In genomic region chr20:44861547-44862006, GRCh38 we compare ENCODE assay signal across 13 cellular contexts. TPM values are rescaled to one million over a fixed set of nuclear protein-coding genes. Genes with fewer than 3 reads are reported as not detected.
DNase-seq lines count a peak whose midpoint lies in the region; ATAC-seq and TF ChIP-seq lines count a peak whose summit lies in the region.
"Had no signal": no experiment of that assay in that cellular context is flagged by ENCODE, and none has a peak within 500 bp of the region (broad histone marks: within the 10 kb centered on the region; RNA-seq: fewer than 3 reads in every experiment).

No MANE protein-coding gene starts in this region.

- H2AK5ac ChIP-seq in mesendoderm (ENCODE audit: low read length) = no peak overlapping the region

- no peaks in the 10 kb centered on the region for H3K36me3 ChIP-seq in gastroesophageal sphincter
- H3K36me3 ChIP-seq in sigmoid colon = no peaks in the 10 kb centered on the region
- no peaks in the 10 kb centered on the region for H3K36me3 ChIP-seq in endodermal cell (ENCODE audit: control insufficient read depth, insufficient read depth, low read length)
- H3K36me3 ChIP-seq in OCI-LY7 (ENCODE audit: insufficient read depth, low read length) = no peaks in the 10 kb centered on the region
- H3K36me3 ChIP-seq in mesendoderm (ENCODE audit: control insufficient read depth, insufficient read depth, low read length) = no peaks in the 10 kb centered on the region
- H3K36me3 ChIP-seq: tibial nerve had no signal

- POLR2A ChIA-PET in OCI-LY7 (lab: Charles Lee) = interaction anchor here (1.1 kb wide), 1 partner anchor 26 kb away, joined by 3 read pairs; no protein-coding TSS in a partner anchor

- no peak overlapping the region for H3K4me3 Mint-ChIP-seq in endodermal cell
- H3K4me3 Mint-ChIP-seq: mesothelial cell of epicardium had no signal

- intact Hi-C loops in sigmoid colon (cut with DNase I) (loop anchor here (10.0 kb wide), 1 partner anchor 477 kb away; no protein-coding TSS in a partner anchor), OCI-LY7 (cut with micrococcal nuclease; ENCODE audit: unreplicated experiment) (loop anchor here (10.0 kb wide), 1 partner anchor 647 kb away; the partner anchor contains the start of gene OSER1)

- H4K20me1 ChIP-seq in OCI-LY7 (ENCODE audit: insufficient read depth, low read length) = no peaks in the 10 kb centered on the region

- H3K27me3 ChIP-seq in gastroesophageal sphincter (no peaks in the 10 kb centered on the region), sigmoid colon (no peaks in the 10 kb centered on the region), endodermal cell (ENCODE audit: control insufficient read depth, insufficient read depth, low read length, poor library complexity, severe bottlenecking) (no peaks in the 10 kb centered on the region), mesendoderm (ENCODE audit: insufficient read depth, low read length, poor library complexity) (no peaks in the 10 kb centered on the region)
- H3K27me3 ChIP-seq: tibial nerve had no signal

- H3K9me3 Mint-ChIP-seq in endodermal cell = no peaks in the 10 kb centered on the region

- no peak overlapping the region for H3K18ac ChIP-seq in mesendoderm (ENCODE audit: low read length)

- no peak overlapping the region for H4K8ac ChIP-seq in mesendoderm (ENCODE audit: low read depth, low read length)

- H3K36me3 Mint-ChIP-seq in endodermal cell (ENCODE audit: low read depth) = no peaks in the 10 kb centered on the region
- H3K36me3 Mint-ChIP-seq: mesothelial cell of epicardium had no signal

- no peaks in the 10 kb centered on the region for H3K79me2 ChIP-seq in OCI-LY7 (ENCODE audit: insufficient read depth, low read depth, low read length)
- H3K79me2 ChIP-seq in mesendoderm (ENCODE audit: control insufficient read depth, insufficient read depth, low read length) = no peaks in the 10 kb centered on the region

- no peak overlapping the region for H3K56ac ChIP-seq in mesendoderm (ENCODE audit: low read length)

- WGBS in gastroesophageal sphincter (ENCODE audit: low coverage in 1 of 2), 2 donors = 10 to 38% methylated on average over 1 of the region's 5 CpGs
- WGBS in sigmoid colon, 2 donors = 32 to 61% methylated on average over 5 of the region's 5 CpGs
- WGBS in endodermal cell (ENCODE audit: insufficient coverage in 1 of 2, insufficient read length in 1 of 2), 2 experiments = 92 to 95% methylated on average over 5 of the region's 5 CpGs
- WGBS in mesendoderm (ENCODE audit: extremely low coverage, insufficient coverage, low lambda C conversion rate) = no CpG with 5 or more reads among the region's 5 CpGs

- TF ChIP-seq CTCF in gastroesophageal sphincter (IDR thresholded peaks at IDR 0.05) (no peak), sigmoid colon (IDR thresholded peaks at IDR 0.05) (no peak), endodermal cell (conservative IDR thresholded peaks at IDR 0.05) (no peak), OCI-LY7 (conservative IDR thresholded peaks at IDR 0.05; ENCODE audit: low read length) (no peak)

- TF ChIP-seq EP300 in gastroesophageal sphincter (IDR thresholded peaks at IDR 0.05) = no peak
- no peak for TF ChIP-seq EP300 in sigmoid colon (IDR thresholded peaks at IDR 0.05)

- H3K4me3 ChIP-seq in gastroesophageal sphincter (no peak overlapping the region), sigmoid colon (no peak overlapping the region), endodermal cell (ENCODE audit: low read length) (no peak overlapping the region), OCI-LY7 (ENCODE audit: low read depth, low read length, poor library complexity, severe bottlenecking) (no peak overlapping the region), mesendoderm (ENCODE audit: low read length) (no peak overlapping the region)
- H3K4me3 ChIP-seq: tibial nerve had no signal

- TF ChIP-seq POLR2A in gastroesophageal sphincter (IDR thresholded peaks at IDR 0.05) (no peak), sigmoid colon (IDR thresholded peaks at IDR 0.05) (no peak)

- no peak overlapping the region for H3K4ac ChIP-seq in mesendoderm (ENCODE audit: low read depth, low read length)

- peaks cover 2% of the 10 kb centered on the region for H3K27me3 Mint-ChIP-seq in endodermal cell (ENCODE audit: insufficient read depth)

- no peak overlapping the region for H2BK5ac ChIP-seq in mesendoderm (ENCODE audit: low read length)

- H2BK15ac ChIP-seq in mesendoderm (replicated peaks; ENCODE audit: low read depth) = no peak overlapping the region

- H3K4me1 Mint-ChIP-seq in endodermal cell = peaks cover under 1% of the 10 kb centered on the region

- peak; percentile 94 for ATAC-seq in gastroesophageal sphincter
- ATAC-seq: HepG2 had no signal

- H3K9me2 ChIP-seq in OCI-LY7 (ENCODE audit: insufficient read depth, low read length) = no peaks in the 10 kb centered on the region

- DNase-seq in GM04503 (ENCODE audit: low read depth) = peak; percentile 93
- peak; percentile 21 for DNase-seq in T1000 (lab: John Stamatoyannopoulos, UW)
- DNase-seq in sigmoid colon = peak; percentile 74
- DNase-seq in endodermal cell = no peak
- DNase-seq in NCI-H1048 (lab: John Stamatoyannopoulos, UW) = no peak
- DNase-seq in OCI-LY7 (ENCODE audit: low spot score) = no peak
- DNase-seq in mesendoderm = no peak
- DNase-seq: activated gamma-delta T cell treated with Interleukin-2 at 50 U/mL for 16 hours, NCI-H82 had no signal

- no peak overlapping the region for H2BK120ac ChIP-seq in mesendoderm (ENCODE audit: low read depth, low read length)

- BruUV-seq in OCI-LY7 (replicated peaks; lab: Mats Ljungman, UMichigan) = no TSS peak

- H3K9ac ChIP-seq in endodermal cell (ENCODE audit: extremely low read depth, low read length, poor library complexity, severe bottlenecking) (no peak overlapping the region), mesendoderm (ENCODE audit: low read length) (no peak overlapping the region)

- peaks cover 14 to 76% (median 19%) of the 10 kb centered on the region in 3 donors for H3K4me1 ChIP-seq in gastroesophageal sphincter
- H3K4me1 ChIP-seq in sigmoid colon = peaks cover 0 to 22% (median 14%) of the 10 kb centered on the region in 4 donors
- peaks cover 4% of the 10 kb centered on the region for H3K4me1 ChIP-seq in endodermal cell (ENCODE audit: control insufficient read depth, insufficient read depth, low read length)
- peaks cover 5% of the 10 kb centered on the region for H3K4me1 ChIP-seq in OCI-LY7 (ENCODE audit: insufficient read depth, low read length, poor library complexity, severe bottlenecking)
- no peaks in the 10 kb centered on the region for H3K4me1 ChIP-seq in mesendoderm (ENCODE audit: control insufficient read depth, low read depth, low read length)

- H3K27ac Mint-ChIP-seq in endodermal cell = no peak overlapping the region

- H3K4me2 ChIP-seq in OCI-LY7 (ENCODE audit: low read length) (no peak overlapping the region), mesendoderm (ENCODE audit: low read length) (no peak overlapping the region)

- H2AFZ ChIP-seq in OCI-LY7 (ENCODE audit: low read length) = no peak overlapping the region

- no peaks in the 10 kb centered on the region for H3K79me1 ChIP-seq in mesendoderm (ENCODE audit: low read length)

- CTCF ChIA-PET in OCI-LY7 (lab: Charles Lee; ENCODE audit: unreplicated experiment) = interaction anchor here (0.8 kb wide), 1 partner anchor 115 kb away, joined by 3 read pairs; no protein-coding TSS in a partner anchor

- H3K27ac ChIP-seq in gastroesophageal sphincter (peak overlapping the region in 3 of 4 donors; percentile 79 to 87 (median 81)), sigmoid colon (peak overlapping the region in 1 of 4 donors; percentile 79), endodermal cell (ENCODE audit: low read depth, low read length) (no peak overlapping the region), OCI-LY7 (ENCODE audit: low read depth, low read length, poor library complexity, severe bottlenecking) (no peak overlapping the region), mesendoderm (ENCODE audit: low read depth, low read length) (no peak overlapping the region)

- H3K9me3 ChIP-seq in gastroesophageal sphincter (no peaks in the 10 kb centered on the region), sigmoid colon (no peaks in the 10 kb centered on the region), endodermal cell (ENCODE audit: control insufficient read depth, low read length) (no peaks in the 10 kb centered on the region), OCI-LY7 (ENCODE audit: low read length) (peaks cover 11% of the 10 kb centered on the region; the same call in 1 of the 2 replicates)
- H3K9me3 ChIP-seq: tibial nerve had no signal

- H4K5ac ChIP-seq in mesendoderm (ENCODE audit: low read length) = no peak overlapping the region

- H3K23ac ChIP-seq in mesendoderm (ENCODE audit: low read length) = no peak overlapping the region

RNA-seq across cellular contexts. Expression of gene YWHAB, which starts 23.9 kb away (rescaled TPM):
- total RNA-seq in gastroesophageal sphincter (100 to 1,000 TPM; 127 to 143 (median 135) TPM), sigmoid colon (100 to 1,000 TPM in 1 of 4 donors, 10 to 100 TPM in 3; 80.3 to 110 (median 89.8) TPM), endodermal cell (100 to 1,000 TPM; 183 to 193 TPM), OCI-LY7 (2022) (245 and 256 TPM in 2 replicates)
- polyA plus RNA-seq in sigmoid colon = 100 to 1,000 TPM; 155 to 214 (median 180) TPM
- 155 TPM for polyA plus RNA-seq in endodermal cell (2013, experiment 1 of 2)
- 158 TPM for polyA plus RNA-seq in endodermal cell (2013, experiment 2 of 2)
- total RNA-seq in OCI-LY7 (2014; rRNA removed; shearing (Covaris generic)) = 60.5 and 72.8 TPM in 2 replicates
- polyA plus RNA-seq in mesendoderm (2013, experiment 1 of 2) = 300 TPM
- polyA plus RNA-seq in mesendoderm (2013, experiment 2 of 2) = 307 TPM

RNA-seq across cellular contexts. Expression of gene PABPC1L, which starts 48.3 kb away (rescaled TPM):
- total RNA-seq in gastroesophageal sphincter (10 to 100 TPM in 1 of 4 donors, 1 to 10 TPM in 3; 2.2 to 13.5 (median 3.2) TPM), sigmoid colon (10 to 100 TPM in 1 of 4 donors, 1 to 10 TPM in 3; 1.1 to 18.3 (median 6.4) TPM), endodermal cell (100 to 1,000 TPM; 129 to 142 TPM), OCI-LY7 (2022) (171 and 203 TPM in 2 replicates)
- 10 to 100 TPM in 1 of 3 donors, 1 to 10 TPM in 2; 1.8 to 22.9 (median 4.4) TPM for polyA plus RNA-seq in sigmoid colon
- polyA plus RNA-seq in endodermal cell (2013, experiment 1 of 2) = 57.0 TPM
- 41.6 TPM for polyA plus RNA-seq in endodermal cell (2013, experiment 2 of 2)
- total RNA-seq in OCI-LY7 (2014; rRNA removed; shearing (Covaris generic)) = 48.8 and 58.7 TPM in 2 replicates
- polyA plus RNA-seq in mesendoderm (2013, experiment 1 of 2) = 35.6 TPM
- 37.3 TPM for polyA plus RNA-seq in mesendoderm (2013, experiment 2 of 2)

RNA-seq across cellular contexts. Expression of gene RIMS4, which starts 51.2 kb away (rescaled TPM):
- total RNA-seq in gastroesophageal sphincter (1 to 10 TPM; 1.2 to 4.6 (median 2.4) TPM), sigmoid colon (1 to 10 TPM in 1 of 4 donors, under 1 TPM in 3; 0.14 to 2.1 (median 0.61) TPM), endodermal cell (10 to 100 TPM in 1 of 2 donors, 1 to 10 TPM in 1; 4.3 to 13.0 TPM), OCI-LY7 (2022) (0.13 TPM in 1 of 2 replicates, not detected in the other)
- 1 to 10 TPM in 1 of 3 donors, under 1 TPM in 2; 0.23 to 1.2 (median 0.36) TPM for polyA plus RNA-seq in sigmoid colon
- polyA plus RNA-seq in endodermal cell (2013, experiment 1 of 2) = 13.4 TPM
- polyA plus RNA-seq in endodermal cell (2013, experiment 2 of 2) = 11.1 TPM
- not detected in 2 replicates for total RNA-seq in OCI-LY7 (2014; rRNA removed; shearing (Covaris generic))
- 9.4 TPM for polyA plus RNA-seq in mesendoderm (2013, experiment 1 of 2)
- 9.5 TPM for polyA plus RNA-seq in mesendoderm (2013, experiment 2 of 2)

Comparison
In these comparisons a context has a peak if more than half of its experiments do, and no peak if none do; other contexts are left out.
1. DNase-seq: peak in GM04503 (single experiment), T1000 (single experiment) and sigmoid colon (single experiment); none in endodermal cell (single experiment), NCI-H1048 (single experiment), OCI-LY7 (single experiment) and mesendoderm (single experiment).
2. H3K27ac ChIP-seq: peak in gastroesophageal sphincter (3 of 4); none in endodermal cell (single experiment), OCI-LY7 (single experiment) and mesendoderm (single experiment).